1 cellular context compared by ENCODE assay signal in the genomic region with DNA sequence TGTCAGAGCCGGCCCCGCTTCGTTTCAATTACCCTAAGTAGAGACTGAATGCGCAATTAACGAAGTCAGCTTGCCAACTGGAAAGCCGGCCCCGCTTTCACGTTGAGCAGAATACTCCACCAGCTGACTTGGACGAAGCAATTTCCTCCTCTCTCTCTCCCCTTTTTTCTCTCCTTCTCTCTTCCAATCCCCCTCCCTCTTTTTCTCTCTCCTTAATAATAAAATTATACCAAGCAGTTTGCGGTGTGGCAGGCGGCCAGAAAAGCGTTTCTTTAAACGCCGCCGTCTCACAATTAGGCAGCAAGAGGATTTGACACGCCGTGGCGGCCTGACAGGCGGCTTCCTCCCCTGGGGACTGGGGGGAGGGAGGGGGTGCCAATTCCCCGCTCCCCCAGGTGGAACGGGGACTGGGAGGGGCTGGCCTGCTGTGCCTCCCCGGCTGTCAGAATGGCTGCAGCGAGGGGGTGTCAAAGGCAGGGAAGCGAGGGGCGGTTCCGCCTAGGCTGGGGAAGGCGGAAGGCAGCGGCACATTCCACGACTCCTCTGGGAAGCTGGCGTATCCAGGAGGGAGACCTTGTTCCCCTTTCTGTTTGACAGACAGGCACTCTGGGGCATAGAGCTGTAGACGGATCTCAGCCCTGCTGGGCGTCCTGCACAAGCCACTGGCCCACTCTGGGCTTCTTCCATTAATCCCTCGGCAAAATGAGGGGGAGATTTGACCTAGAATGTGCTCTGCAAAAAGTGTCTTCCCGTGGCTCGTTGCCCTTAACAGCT.
TF ChIP-seq lines count a peak whose summit lies in the region.

No MANE protein-coding gene starts in this region.

TF ChIP-seq in H1, 55 proteins besides CTCF, POLR2A, EP300 and RAD21 (continued from another document):
- TF ChIP-seq RNF2 (IDR thresholded peaks at IDR 0.05; ENCODE audit: borderline replicate concordance, low read depth, low read length, missing control alignments, poor library complexity, severe bottlenecking) = peak; percentile 30
- no peak for TF ChIP-seq EGR1 (IDR thresholded peaks at IDR 0.05; ENCODE audit: borderline replicate concordance, low read depth, low read length)
- TF ChIP-seq CHD2 (IDR thresholded peaks at IDR 0.05; ENCODE audit: low read length) = no peak
- TF ChIP-seq, protein P1, sequence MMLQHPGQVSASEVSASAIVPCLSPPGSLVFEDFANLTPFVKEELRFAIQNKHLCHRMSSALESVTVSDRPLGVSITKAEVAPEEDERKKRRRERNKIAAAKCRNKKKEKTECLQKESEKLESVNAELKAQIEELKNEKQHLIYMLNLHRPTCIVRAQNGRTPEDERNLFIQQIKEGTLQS (IDR thresholded peaks at IDR 0.05; ENCODE audit: insufficient read depth, low read depth, low read length) = no peak
- TF ChIP-seq BRCA1 (IDR thresholded peaks at IDR 0.05; ENCODE audit: low read depth, low read length) = no peak
- no peak for TF ChIP-seq YY1 (IDR thresholded peaks at IDR 0.05; ENCODE audit: low read depth, low read length)
- TF ChIP-seq, protein P2, sequence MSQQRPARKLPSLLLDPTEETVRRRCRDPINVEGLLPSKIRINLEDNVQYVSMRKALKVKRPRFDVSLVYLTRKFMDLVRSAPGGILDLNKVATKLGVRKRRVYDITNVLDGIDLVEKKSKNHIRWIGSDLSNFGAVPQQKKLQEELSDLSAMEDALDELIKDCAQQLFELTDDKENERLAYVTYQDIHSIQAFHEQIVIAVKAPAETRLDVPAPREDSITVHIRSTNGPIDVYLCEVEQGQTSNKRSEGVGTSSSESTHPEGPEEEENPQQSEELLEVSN (IDR thresholded peaks at IDR 0.05) = no peak
- no peak for TF ChIP-seq TBP (IDR thresholded peaks at IDR 0.05; ENCODE audit: low read depth, low read length)
- TF ChIP-seq KDM5A (IDR thresholded peaks at IDR 0.05; ENCODE audit: low read length) = no peak
- TF ChIP-seq NRF1 (IDR thresholded peaks at IDR 0.05; ENCODE audit: low read depth, low read length) = no peak
- TF ChIP-seq KDM1A (IDR thresholded peaks at IDR 0.05; ENCODE audit: borderline replicate concordance, low read length) = no peak
- no peak for TF ChIP-seq BACH1 (IDR thresholded peaks at IDR 0.05; ENCODE audit: low read length)
- no peak for TF ChIP-seq SP1 (IDR thresholded peaks at IDR 0.05; ENCODE audit: low read depth, low read length)
- no peak for TF ChIP-seq CBX5 (IDR thresholded peaks at IDR 0.05; ENCODE audit: low read depth, low read length)
- TF ChIP-seq ZNF274 (IDR thresholded peaks at IDR 0.05; ENCODE audit: borderline replicate concordance, extremely low read depth, low read length) = no peak
- TF ChIP-seq CTBP2 (IDR thresholded peaks at IDR 0.05; ENCODE audit: borderline replicate concordance, insufficient read depth, insufficient read length, low read length) = peak; percentile 24
- no peak for TF ChIP-seq TAF7 (optimal IDR thresholded peaks at IDR 0.05; ENCODE audit: borderline replicate concordance, low read depth, low read length)
- TF ChIP-seq RBBP5 (IDR thresholded peaks at IDR 0.05; ENCODE audit: borderline replicate concordance, low read depth, low read length) = no peak
- no peak for TF ChIP-seq CREB1 (IDR thresholded peaks at IDR 0.05)
- TF ChIP-seq TEAD4 (IDR thresholded peaks at IDR 0.05; ENCODE audit: low read depth, low read length) = 0 out of 2 replicates have a peak, but pooled peaks have one; percentile 41
- TF ChIP-seq RFX5 (IDR thresholded peaks at IDR 0.05; ENCODE audit: borderline replicate concordance, low read depth, low read length) = no peak
- no peak for TF ChIP-seq MAFK (IDR thresholded peaks at IDR 0.05; ENCODE audit: low read depth, low read length)
- no peak for TF ChIP-seq GTF2F1 (IDR thresholded peaks at IDR 0.05; ENCODE audit: borderline replicate concordance, low read depth, low read length)
- no peak for TF ChIP-seq SIRT6 (IDR thresholded peaks at IDR 0.05; ENCODE audit: low read length)
- TF ChIP-seq TCF12 (IDR thresholded peaks at IDR 0.05; ENCODE audit: low read depth, low read length) = no peak
- peak in 1 of 2 experiments; percentile 58; a peak in 1 of 4 replicates for TF ChIP-seq SIN3A (conservative IDR thresholded peaks at IDR 0.05 in 1 of 2, IDR thresholded peaks at IDR 0.05 in 1 of 2; ENCODE audit: low read depth in 1 of 2, low read length in 2 of 2)
- no peak for TF ChIP-seq JUND (IDR thresholded peaks at IDR 0.05; ENCODE audit: low read length)
- TF ChIP-seq CHD1 (IDR thresholded peaks at IDR 0.05; ENCODE audit: low read depth, low read length) = no peak
